Comparison of ENCODE assay signal across 23 cellular contexts in genomic region chr14:23545740-23546411, GRCh38. TPM values are rescaled to one million over a fixed set of nuclear protein-coding genes. Genes with fewer than 3 reads are reported as not detected.
DNase-seq lines count a peak whose midpoint lies in the region; ATAC-seq and TF ChIP-seq lines count a peak whose summit lies in the region.
"Had no signal": no experiment of that assay in that cellular context is flagged by ENCODE, and none has a peak within 500 bp of the region (broad histone marks: within the 10 kb centered on the region; RNA-seq: fewer than 3 reads in every experiment).

No MANE protein-coding gene starts in this region.

- H3K79me1 ChIP-seq in mesenchymal stem cell (replicated peaks; ENCODE audit: low read length, poor library complexity, severe bottlenecking): peaks cover 7% of the 10 kb centered on the region

- peaks cover 15% of the 10 kb centered on the region for H3K4me1 Mint-ChIP-seq in dendritic cell treated with granulocyte-macrophage colony-stimulating factor and Interleukin-4, amounts not matched to agents 40 ng/mL and 50 ng/mL, for 4 days (ENCODE audit: low read depth)
- H3K4me1 Mint-ChIP-seq in stimulated activated effector memory CD8-positive, alpha-beta T cell treated with anti-CD3 and anti-CD28 coated beads, Interleukin-12 subunit alpha, Interleukin-12 subunit beta, amount 100 ng/mL, for 72 hours: no peaks in the 10 kb centered on the region
- H3K4me1 Mint-ChIP-seq in immature natural killer cell: peaks cover under 1% of the 10 kb centered on the region in 2 donors
- H3K4me1 Mint-ChIP-seq: activated naive CD8-positive, alpha-beta T cell treated with anti-CD3 and anti-CD28 coated beads for 36 hours; central memory CD8-positive, alpha-beta T cell had no signal

- H3K4me3 Mint-ChIP-seq in dendritic cell treated with granulocyte-macrophage colony-stimulating factor and Interleukin-4, amounts not matched to agents 40 ng/mL and 50 ng/mL, for 4 days: no peak overlapping the region
- no peak overlapping the region for H3K4me3 Mint-ChIP-seq in stimulated activated effector memory CD8-positive, alpha-beta T cell treated with anti-CD3 and anti-CD28 coated beads, Interleukin-12 subunit alpha, Interleukin-12 subunit beta, amount 100 ng/mL, for 72 hours
- no peak overlapping the region for H3K4me3 Mint-ChIP-seq in immature natural killer cell
- H3K4me3 Mint-ChIP-seq: activated CD8-positive, alpha-beta T cell treated with anti-CD3 and anti-CD28 coated beads, Interleukin-2, amount 10 ng/mL, durations not matched to agents 7 days and 5 days; activated naive CD8-positive, alpha-beta T cell treated with anti-CD3 and anti-CD28 coated beads for 36 hours; CD4-positive, alpha-beta T cell; central memory CD8-positive, alpha-beta T cell; stimulated activated naive CD8-positive, alpha-beta T cell treated with anti-CD3 and anti-CD28 coated beads, Interleukin-15, Interleukin-2, amounts not matched to agents 100 ng/mL and 50 ng/mL, for 24 hours had no signal

- H3K36me3 ChIP-seq in heart right ventricle: no peaks in the 10 kb centered on the region
- H3K36me3 ChIP-seq in mesenchymal stem cell (ENCODE audit: control insufficient read depth in 1 of 2, insufficient read depth in 2 of 2, low read depth in 1 of 2, low read length in 2 of 2): peaks cover 0 to 2% of the 10 kb centered on the region in 2 experiments
- H3K36me3 ChIP-seq: ascending aorta, tibial artery had no signal

- no peak overlapping the region for H3K14ac ChIP-seq in mesenchymal stem cell (ENCODE audit: low read length in 2 of 2)

- H3K27me3 ChIP-seq in heart right ventricle: peaks cover 0 to 9% (median 0%) of the 10 kb centered on the region in 7 donors
- peaks cover 4 to 6% of the 10 kb centered on the region in 2 experiments for H3K27me3 ChIP-seq in mesenchymal stem cell (ENCODE audit: control insufficient read depth in 1 of 2, insufficient read depth in 1 of 2, low read length in 2 of 2)
- H3K27me3 ChIP-seq: ascending aorta, tibial artery had no signal

- no peak overlapping the region for H2AK5ac ChIP-seq in mesenchymal stem cell (ENCODE audit: low read length, severe bottlenecking)

- no peak overlapping the region for H3K23ac ChIP-seq in mesenchymal stem cell (ENCODE audit: low read length in 2 of 2)

- no peak overlapping the region for H3K4ac ChIP-seq in mesenchymal stem cell (ENCODE audit: low read depth in 1 of 2, low read length in 2 of 2)

- H3K27ac Mint-ChIP-seq in dendritic cell treated with granulocyte-macrophage colony-stimulating factor and Interleukin-4, amounts not matched to agents 40 ng/mL and 50 ng/mL, for 4 days: peak overlapping the region; percentile 15
- peak overlapping the region; percentile 3 for H3K27ac Mint-ChIP-seq in stimulated activated effector memory CD8-positive, alpha-beta T cell treated with anti-CD3 and anti-CD28 coated beads, Interleukin-12 subunit alpha, Interleukin-12 subunit beta, amount 100 ng/mL, for 72 hours
- no peak overlapping the region for H3K27ac Mint-ChIP-seq in immature natural killer cell
- H3K27ac Mint-ChIP-seq: activated CD8-positive, alpha-beta T cell treated with anti-CD3 and anti-CD28 coated beads, Interleukin-2, amount 10 ng/mL, durations not matched to agents 7 days and 5 days; activated naive CD8-positive, alpha-beta T cell treated with anti-CD3 and anti-CD28 coated beads for 36 hours; CD4-positive, alpha-beta T cell; progenitor cell of endocrine pancreas; stimulated activated naive CD8-positive, alpha-beta T cell treated with anti-CD3 and anti-CD28 coated beads, Interleukin-15, Interleukin-2, amounts not matched to agents 100 ng/mL and 50 ng/mL, for 24 hours had no signal

- no peak overlapping the region for H4K91ac ChIP-seq in mesenchymal stem cell (ENCODE audit: low read length)

- intact Hi-C loops in heart right ventricle (cut with DNase I): no loop called here
- intact Hi-C loops in left ventricle myocardium superior (cut with micrococcal nuclease): no loop called here
- intact Hi-C loops in dendritic cell treated with granulocyte-macrophage colony-stimulating factor and Interleukin-4, amounts not matched to agents 40 ng/mL and 50 ng/mL, for 4 days (cut with micrococcal nuclease): no loop called here

- no peaks in the 10 kb centered on the region for H3K9me3 ChIP-seq in heart right ventricle
- H3K9me3 ChIP-seq in mesenchymal stem cell (ENCODE audit: control insufficient read depth, low read length): no peaks in the 10 kb centered on the region
- H3K9me3 ChIP-seq: ascending aorta, tibial artery had no signal

- WGBS in heart right ventricle, 2 donors: 76 to 82% methylated on average over 4 of the region's 4 CpGs
- 80% methylated on average over 4 of the region's 4 CpGs for WGBS in mesenchymal stem cell

- H4K8ac ChIP-seq in mesenchymal stem cell (ENCODE audit: low read length): no peak overlapping the region

- H2BK15ac ChIP-seq in mesenchymal stem cell (ENCODE audit: low read depth, poor library complexity, severe bottlenecking): peak overlapping the region; percentile 33

- H2AFZ ChIP-seq in mesenchymal stem cell (ENCODE audit: low read depth, low read length): no peak overlapping the region

- H3K9me3 Mint-ChIP-seq in dendritic cell treated with granulocyte-macrophage colony-stimulating factor and Interleukin-4, amounts not matched to agents 40 ng/mL and 50 ng/mL, for 4 days: no peaks in the 10 kb centered on the region
- no peaks in the 10 kb centered on the region for H3K9me3 Mint-ChIP-seq in stimulated activated effector memory CD8-positive, alpha-beta T cell treated with anti-CD3 and anti-CD28 coated beads, Interleukin-12 subunit alpha, Interleukin-12 subunit beta, amount 100 ng/mL, for 72 hours
- H3K9me3 Mint-ChIP-seq in immature natural killer cell: no peaks in the 10 kb centered on the region
- H3K9me3 Mint-ChIP-seq: activated naive CD8-positive, alpha-beta T cell treated with anti-CD3 and anti-CD28 coated beads for 36 hours; CD4-positive, alpha-beta T cell; central memory CD8-positive, alpha-beta T cell; stimulated activated naive CD8-positive, alpha-beta T cell treated with anti-CD3 and anti-CD28 coated beads, Interleukin-15, Interleukin-2, amounts not matched to agents 100 ng/mL and 50 ng/mL, for 24 hours had no signal

- H3K4me3 ChIP-seq in heart right ventricle: no peak overlapping the region
- no peak overlapping the region for H3K4me3 ChIP-seq in mesenchymal stem cell (ENCODE audit: insufficient read depth in 1 of 2, low read depth in 1 of 2, low read length in 2 of 2)
- H3K4me3 ChIP-seq: ascending aorta, tibial artery had no signal

- peak overlapping the region; percentile 40 for H3K9ac ChIP-seq in mesenchymal stem cell (ENCODE audit: low read length)
- H3K9ac ChIP-seq: KMS-11 had no signal

- H3K36me3 Mint-ChIP-seq in dendritic cell treated with granulocyte-macrophage colony-stimulating factor and Interleukin-4, amounts not matched to agents 40 ng/mL and 50 ng/mL, for 4 days (ENCODE audit: low read depth): no peaks in the 10 kb centered on the region
- no peaks in the 10 kb centered on the region for H3K36me3 Mint-ChIP-seq in stimulated activated effector memory CD8-positive, alpha-beta T cell treated with anti-CD3 and anti-CD28 coated beads, Interleukin-12 subunit alpha, Interleukin-12 subunit beta, amount 100 ng/mL, for 72 hours
- H3K36me3 Mint-ChIP-seq in immature natural killer cell: peaks cover 0 to 7% (median 0%) of the 10 kb centered on the region in 3 donors
- H3K36me3 Mint-ChIP-seq: activated naive CD8-positive, alpha-beta T cell treated with anti-CD3 and anti-CD28 coated beads for 36 hours had no signal

- H3K27ac ChIP-seq in heart right ventricle (peak overlapping the region in 9 of 10 donors; percentile 22 to 77 (median 65)), mesenchymal stem cell (ENCODE audit: low read length, poor library complexity, severe bottlenecking) (no peak overlapping the region)
- H3K27ac ChIP-seq: ascending aorta, KMS-11, tibial artery had no signal

- peaks cover 2% of the 10 kb centered on the region for H3K27me3 Mint-ChIP-seq in dendritic cell treated with granulocyte-macrophage colony-stimulating factor and Interleukin-4, amounts not matched to agents 40 ng/mL and 50 ng/mL, for 4 days
- peaks cover 0 to 6% (median 3%) of the 10 kb centered on the region in 3 donors for H3K27me3 Mint-ChIP-seq in immature natural killer cell (ENCODE audit: low read depth in 3 of 3)
- H3K27me3 Mint-ChIP-seq: activated naive CD8-positive, alpha-beta T cell treated with anti-CD3 and anti-CD28 coated beads for 36 hours; CD4-positive, alpha-beta T cell; central memory CD8-positive, alpha-beta T cell; progenitor cell of endocrine pancreas; stimulated activated naive CD8-positive, alpha-beta T cell treated with anti-CD3 and anti-CD28 coated beads, Interleukin-15, Interleukin-2, amounts not matched to agents 100 ng/mL and 50 ng/mL, for 24 hours had no signal

- H2BK5ac ChIP-seq in mesenchymal stem cell (ENCODE audit: low read depth, low read length, poor library complexity, severe bottlenecking): no peak overlapping the region

- no peak overlapping the region for H2BK12ac ChIP-seq in mesenchymal stem cell (ENCODE audit: low read length in 2 of 2)

- H3K18ac ChIP-seq in mesenchymal stem cell (ENCODE audit: low read depth in 1 of 2, low read length in 2 of 2): no peak overlapping the region

- DNase-seq in heart right ventricle: no peak
- DNase-seq in left ventricle myocardium superior: no peak
- no peak for DNase-seq in mesenchymal stem cell
- no peak for DNase-seq in stimulated activated effector memory CD8-positive, alpha-beta T cell treated with anti-CD3 and anti-CD28 coated beads, Interleukin-12 subunit alpha, Interleukin-12 subunit beta, amount 100 ng/mL, for 72 hours (ENCODE audit: low spot score in 2 of 2)
- DNase-seq in immature natural killer cell: no peak
- DNase-seq in stimulated activated naive CD8-positive, alpha-beta T cell treated with anti-CD3 and anti-CD28 coated beads, Interleukin-15, Interleukin-2, amounts not matched to agents 100 U/mL and 50 U/mL, for 24 hours: no peak
- DNase-seq in CD1c-positive myeloid dendritic cell (ENCODE audit: extremely low spot score): no peak
- DNase-seq: 8988T; activated CD4-positive, alpha-beta T cell treated with anti-CD3 and anti-CD28 coated beads for 1 hour; activated CD8-positive, alpha-beta T cell treated with anti-CD3 and anti-CD28 coated beads, Interleukin-2, amount 10 ng/mL, durations not matched to agents 7 days and 5 days; activated naive CD8-positive, alpha-beta T cell treated with anti-CD3 and anti-CD28 coated beads for 36 hours; CD4-positive, alpha-beta T cell; H7; mammary epithelial cell; NCI-H1417 treated with DMSO at 0.1 percent for 48 hours had no signal

- H3K4me2 ChIP-seq in mesenchymal stem cell (ENCODE audit: low read length, poor library complexity, severe bottlenecking): no peak overlapping the region
- H3K4me2 ChIP-seq: KMS-11 had no signal

- H3K4me1 ChIP-seq in heart right ventricle: peaks cover 0 to 32% (median 19%) of the 10 kb centered on the region in 9 donors
- peaks cover 11% of the 10 kb centered on the region for H3K4me1 ChIP-seq in mesenchymal stem cell (ENCODE audit: control insufficient read depth, insufficient read depth, low read depth, low read length)
- H3K4me1 ChIP-seq: ascending aorta had no signal

- ATAC-seq in heart right ventricle (no peak), left ventricle myocardium superior (no peak)
- ATAC-seq in stimulated activated effector memory CD8-positive, alpha-beta T cell treated with anti-CD3 and anti-CD28 coated beads, Interleukin-12 subunit alpha, Interleukin-12 subunit beta, amount 100 ng/mL, for 72 hours: no peak
- ATAC-seq in stimulated activated naive CD8-positive, alpha-beta T cell treated with anti-CD3 and anti-CD28 coated beads, Interleukin-15, Interleukin-2, amounts not matched to agents 100 U/mL and 50 U/mL, for 24 hours: no peak
- ATAC-seq: activated CD8-positive, alpha-beta T cell treated with anti-CD3 and anti-CD28 coated beads, Interleukin-2, amount 10 ng/mL, durations not matched to agents 7 days and 5 days had no signal

- no peak overlapping the region for H2BK120ac ChIP-seq in mesenchymal stem cell (ENCODE audit: low read depth, low read length)

- no peak for TF ChIP-seq CTCF in heart right ventricle (IDR thresholded peaks at IDR 0.05)

RNA-seq across cellular contexts. Expression of gene ZFHX2, which starts 5.7 kb away (rescaled TPM):
- 1 to 10 TPM in 5 of 10 donors, under 1 TPM in 5; 0.57 to 1.9 (median 1.1) TPM for total RNA-seq in heart right ventricle
- polyA plus RNA-seq in heart right ventricle: 1 to 10 TPM in 1 of 2 donors, under 1 TPM in 1; 0.25 to 1.0 TPM
- total RNA-seq in left ventricle myocardium superior: 1.0 TPM
- 0.19 TPM for polyA plus RNA-seq in mesenchymal stem cell (2013, experiment 1 of 2)
- 0.23 TPM for polyA plus RNA-seq in mesenchymal stem cell (2013, experiment 2 of 2)
- under 1 TPM in 1 of 3 donors, not detected in 2; 0.12 TPM for polyA plus RNA-seq in immature natural killer cell
- total RNA-seq: RPMI7951 had no signal

RNA-seq across cellular contexts. Expression of gene THTPA, which starts 10.2 kb away (rescaled TPM):
- total RNA-seq in heart right ventricle (10 to 100 TPM; 15.8 to 27.9 (median 18.0) TPM), left ventricle myocardium superior (20.2 TPM)
- polyA plus RNA-seq in heart right ventricle (10 to 100 TPM in 1 of 2 donors, 1 to 10 TPM in 1; 8.7 to 20.8 TPM), immature natural killer cell (10 to 100 TPM; 17.5 to 20.6 (median 19.5) TPM)
- polyA plus RNA-seq in mesenchymal stem cell (2013, experiment 1 of 2): 7.2 TPM
- 7.1 TPM for polyA plus RNA-seq in mesenchymal stem cell (2013, experiment 2 of 2)

RNA-seq across cellular contexts. Expression of gene AP1G2, which starts 21.7 kb away (rescaled TPM):
- total RNA-seq in heart right ventricle: 10 to 100 TPM in 5 of 10 donors, 1 to 10 TPM in 5; 6.6 to 19.9 (median 9.9) TPM
- 10 to 100 TPM; 10.4 to 58.5 TPM for polyA plus RNA-seq in heart right ventricle
- total RNA-seq in left ventricle myocardium superior: 15.5 TPM
- 33.4 TPM for polyA plus RNA-seq in mesenchymal stem cell (2013, experiment 1 of 2)
- polyA plus RNA-seq in mesenchymal stem cell (2013, experiment 2 of 2): 33.4 TPM
- polyA plus RNA-seq in immature natural killer cell: 10 to 100 TPM; 62.9 to 80.7 (median 64.4) TPM

RNA-seq across cellular contexts. Expression of gene JPH4, which starts 32.7 kb away (rescaled TPM):
- total RNA-seq in heart right ventricle (under 1 TPM in 9 of 10 donors, not detected in 1; 0.06 to 0.38 (median 0.15) TPM), left ventricle myocardium superior (0.22 TPM)
- polyA plus RNA-seq in heart right ventricle (under 1 TPM; 0.07 to 0.22 TPM), immature natural killer cell (under 1 TPM in 1 of 3 donors, not detected in 2; 0.10 TPM)
- polyA plus RNA-seq in mesenchymal stem cell (2013, experiment 1 of 2): 0.04 TPM
- 0.03 TPM for polyA plus RNA-seq in mesenchymal stem cell (2013, experiment 2 of 2)
- total RNA-seq: activated CD8-positive, alpha-beta T cell treated with anti-CD3 and anti-CD28 coated beads, Interleukin-2, amount 10 ng/mL, durations not matched to agents 7 days and 5 days; CD4-positive, alpha-beta T cell; progenitor cell of endocrine pancreas had no signal

Comparison
In these comparisons a context has a peak if more than half of its experiments do, and no peak if none do; other contexts are left out.
1. H3K27ac Mint-ChIP-seq: peak in dendritic cell treated with granulocyte-macrophage colony-stimulating factor and Interleukin-4, amounts not matched to agents 40 ng/mL and 50 ng/mL, for 4 days (single experiment) and stimulated activated effector memory CD8-positive, alpha-beta T cell treated with anti-CD3 and anti-CD28 coated beads, Interleukin-12 subunit alpha, Interleukin-12 subunit beta, amount 100 ng/mL, for 72 hours (single experiment); none in immature natural killer cell (0 of 6).